26 cellular contexts compared by ENCODE assay signal in the genomic region with DNA sequence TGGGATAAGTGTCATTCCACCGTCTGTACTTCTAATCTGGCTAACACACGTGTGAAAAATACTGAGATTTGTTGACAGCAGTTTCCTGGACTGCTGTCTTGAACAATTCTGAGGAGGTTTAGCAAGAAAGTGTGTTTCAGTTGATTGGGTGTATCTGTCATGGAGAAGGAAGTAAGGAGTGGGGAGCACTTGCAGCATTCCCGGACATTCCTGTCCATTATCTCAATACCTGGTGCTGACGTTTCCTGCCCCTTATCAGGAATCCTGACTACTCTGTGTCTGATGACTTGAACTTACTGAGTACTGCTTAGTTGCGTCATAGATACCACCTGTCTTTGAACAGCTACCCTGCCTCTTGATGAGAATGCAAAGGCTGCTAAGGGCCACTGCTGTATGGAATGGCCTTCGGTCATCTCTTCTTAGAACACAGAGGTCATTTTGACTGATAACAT.
"Had no signal": no experiment of that assay in that cellular context is flagged by ENCODE, and none has a peak within 500 bp of the region (broad histone marks: within the 10 kb centered on the region; RNA-seq: fewer than 3 reads in every experiment).

No MANE protein-coding gene starts in this region.

- H3K27me3 Mint-ChIP-seq: activated naive CD8-positive, alpha-beta T cell treated with anti-CD3 and anti-CD28 coated beads for 36 hours; activated T-cell treated with anti-CD3 and anti-CD28 coated beads, Interleukin-2, amount 50 U/mL, for 24 hours; stimulated activated naive CD8-positive, alpha-beta T cell treated with anti-CD3 and anti-CD28 coated beads, Interleukin-15, amount 100 ng/mL, for 72 hours; T-cell had no signal

- H3K9me3 ChIP-seq: left ventricle myocardium inferior, neutrophil, ovary, psoas muscle, tibial artery, uterus had no signal

- H3K4me3 Mint-ChIP-seq: activated naive CD8-positive, alpha-beta T cell treated with anti-CD3 and anti-CD28 coated beads for 36 hours; activated T-cell treated with anti-CD3 and anti-CD28 coated beads, Interleukin-2, amount 50 U/mL, for 24 hours; endodermal cell; immature natural killer cell; nephron; stimulated activated effector memory CD8-positive, alpha-beta T cell treated with anti-CD3 and anti-CD28 coated beads, Interleukin-12 subunit alpha, Interleukin-12 subunit beta, amount 100 ng/mL, for 72 hours; stimulated activated naive CD8-positive, alpha-beta T cell treated with anti-CD3 and anti-CD28 coated beads, Interleukin-15, amount 100 ng/mL, for 72 hours; T-cell; T-helper 2 cell treated with Interferon-gamma antibody and Interleukin-4, amounts not matched to agents 5 μg/mL and 100 μg/mL, for 36 hours had no signal

- H3K4me1 Mint-ChIP-seq: nephron had no signal

- H3K27ac Mint-ChIP-seq: activated naive CD8-positive, alpha-beta T cell treated with anti-CD3 and anti-CD28 coated beads for 36 hours; activated T-cell treated with anti-CD3 and anti-CD28 coated beads, Interleukin-2, amount 50 U/mL, for 24 hours; endodermal cell; immature natural killer cell; nephron; stimulated activated naive CD8-positive, alpha-beta T cell treated with anti-CD3 and anti-CD28 coated beads, Interleukin-15, amount 100 ng/mL, for 72 hours; T-cell; T-helper 2 cell treated with Interferon-gamma antibody and Interleukin-4, amounts not matched to agents 5 μg/mL and 100 μg/mL, for 36 hours had no signal

- H3K36me3 Mint-ChIP-seq: activated naive CD8-positive, alpha-beta T cell treated with anti-CD3 and anti-CD28 coated beads for 36 hours; stimulated activated effector memory CD8-positive, alpha-beta T cell treated with anti-CD3 and anti-CD28 coated beads, Interleukin-12 subunit alpha, Interleukin-12 subunit beta, amount 100 ng/mL, for 72 hours had no signal

- ATAC-seq: foreskin keratinocyte; psoas muscle; stimulated activated effector memory CD8-positive, alpha-beta T cell treated with anti-CD3 and anti-CD28 coated beads, Interleukin-12 subunit alpha, Interleukin-12 subunit beta, amount 100 ng/mL, for 72 hours; stimulated activated naive CD8-positive, alpha-beta T cell treated with anti-CD3 and anti-CD28 coated beads, Interleukin-15, amount 100 ng/mL, for 72 hours; T-cell had no signal

- H3K4me3 ChIP-seq: coronary artery, left ventricle myocardium inferior, ovary, psoas muscle, tibial artery, uterus had no signal

- H3K27me3 ChIP-seq: foreskin keratinocyte, neutrophil, ovary, tibial artery, uterus had no signal

- H3K36me3 ChIP-seq: left ventricle myocardium inferior, neutrophil, ovary, tibial artery, uterus had no signal

- H3K27ac ChIP-seq: coronary artery, foreskin keratinocyte, left ventricle myocardium inferior, neutrophil, ovary, psoas muscle, tibial artery, uterus had no signal

- H3K4me1 ChIP-seq: left ventricle myocardium inferior, psoas muscle, tibial artery, uterus had no signal

- H3K9me3 Mint-ChIP-seq: activated naive CD8-positive, alpha-beta T cell treated with anti-CD3 and anti-CD28 coated beads for 36 hours; activated T-cell treated with anti-CD3 and anti-CD28 coated beads, Interleukin-2, amount 50 U/mL, for 24 hours; endodermal cell; nephron; stimulated activated effector memory CD8-positive, alpha-beta T cell treated with anti-CD3 and anti-CD28 coated beads, Interleukin-12 subunit alpha, Interleukin-12 subunit beta, amount 100 ng/mL, for 72 hours; stimulated activated naive CD8-positive, alpha-beta T cell treated with anti-CD3 and anti-CD28 coated beads, Interleukin-15, amount 100 ng/mL, for 72 hours; T-cell; T-helper 2 cell treated with Interferon-gamma antibody and Interleukin-4, amounts not matched to agents 5 μg/mL and 100 μg/mL, for 36 hours had no signal

- DNase-seq: activated CD8-positive, alpha-beta memory T cell treated with anti-CD3 and anti-CD28 coated beads for 24 hours; activated CD8-positive, alpha-beta memory T cell treated with anti-CD3 and anti-CD28 coated beads, Interleukin-2, amount 50 U/mL, for 4 hours; activated naive CD4-positive, alpha-beta T cell treated with Interleukin-2 at 50 U/mL for 16 hours; activated naive CD8-positive, alpha-beta T cell treated with anti-CD3 and anti-CD28 coated beads for 36 hours; activated T-cell treated with anti-CD3 and anti-CD28 coated beads, Interleukin-2, amount 50 U/mL, for 24 hours; amniotic stem cell; cerebellar nuclear complex; endodermal cell; foreskin keratinocyte; immature natural killer cell; kidney glomerular epithelial cell; left ventricle myocardium inferior; mammary epithelial cell; ovary; psoas muscle; right cardiac atrium; stimulated activated CD4-positive, alpha-beta T cell treated with anti-CD3 and anti-CD28 coated beads, Interleukin-1b, Interleukin-23, amount 100 ng/mL, for 48 hours; stimulated activated naive CD8-positive, alpha-beta T cell treated with anti-CD3 and anti-CD28 coated beads, Interleukin-15, amount 100 ng/mL, for 72 hours; T-cell; tibial artery; uterus had no signal
